Comparison of ENCODE assay signal across 20 cellular contexts in genomic region chr14:20688167-20688839, GRCh38. TPM values are rescaled to one million over a fixed set of nuclear protein-coding genes. Genes with fewer than 3 reads are reported as not detected.
A peak's percentile ranks its signal among the peaks of the same experiment; 100 is the strongest.
DNase-seq lines count a peak whose midpoint lies in the region; ATAC-seq, FAIRE-seq and TF ChIP-seq lines count a peak whose summit lies in the region.
"Had no signal": no experiment of that assay in that cellular context is flagged by ENCODE, and none has a peak within 500 bp of the region (broad histone marks: within the 10 kb centered on the region; RNA-seq: fewer than 3 reads in every experiment).

ANG (plus strand) TSS chr14:20688764; CDS start chr14:20693565, 4,801 bp downstream.

- H3K9me3 Mint-ChIP-seq in IgD-negative memory B cell, result no peaks in the 10 kb centered on the region
- H3K9me3 Mint-ChIP-seq: activated B cell treated with CpG ODN at 0.5 μM for 24 hours; activated CD8-positive, alpha-beta T cell treated with anti-CD3 and anti-CD28 coated beads for 36 hours; nephron; T-helper 2 cell treated with Interferon-gamma antibody and Interleukin-4, amounts not matched to agents 5 μg/mL and 100 μg/mL, for 36 hours had no signal

- in situ Hi-C loops in transverse colon (cut with MboI; ENCODE audit: low pct_ligation_motif_present in 1 of 4, low pct_unique_long_range_greater_than_20kb in 1 of 4, low sequenced_read_pairs in 3 of 4), result loop anchor here in 3 of 4 donors (5.0 to 25.0 kb wide), 7 partner anchors 74 to 364 kb away; partner anchors contain the start of genes CCNB1IP1 (in 2 of the 3), APEX1 (in 1 of the 3), METTL17 (in 1 of the 3) and OSGEP (in 1 of the 3)

- H3K4me1 ChIP-seq in transverse colon, result peaks cover 6 to 54% (median 34%) of the 10 kb centered on the region in 4 donors
- H3K4me1 ChIP-seq: gastrocnemius medialis had no signal

- no peaks in the 10 kb centered on the region for H3K27me3 ChIP-seq in transverse colon
- H3K27me3 ChIP-seq: cardiac muscle cell, gastrocnemius medialis had no signal

- FAIRE-seq in RCC 7860 (lab: Jason Lieb, UNC), result no peak

- H3K9me3 ChIP-seq in transverse colon, result no peaks in the 10 kb centered on the region
- H3K9me3 ChIP-seq: gastrocnemius medialis had no signal

- H3K27ac ChIP-seq in transverse colon, result peak within 1 kb of the TSS; percentile 99 to 100 (median 100)
- H3K27ac ChIP-seq: cardiac muscle cell, gastrocnemius medialis had no signal

- H3K4me1 Mint-ChIP-seq in IgD-negative memory B cell, result peaks cover 12 to 17% (median 16%) of the 10 kb centered on the region in 3 donors
- H3K4me1 Mint-ChIP-seq: nephron had no signal

- no peaks in the 10 kb centered on the region for H3K27me3 Mint-ChIP-seq in IgD-negative memory B cell
- H3K27me3 Mint-ChIP-seq: activated B cell treated with CpG ODN at 0.5 μM for 24 hours had no signal

- TF ChIP-seq CTCF in omental fat pad (IDR thresholded peaks at IDR 0.05) (no peak), transverse colon (IDR thresholded peaks at IDR 0.05) (no peak)

- H3K4me3 Mint-ChIP-seq in IgD-negative memory B cell, result peak within 1 kb of the TSS in 1 of 4 donors; percentile 30
- H3K4me3 Mint-ChIP-seq: activated B cell treated with CpG ODN at 0.5 μM for 24 hours; activated CD8-positive, alpha-beta T cell treated with anti-CD3 and anti-CD28 coated beads for 36 hours; T-helper 2 cell treated with Interferon-gamma antibody and Interleukin-4, amounts not matched to agents 5 μg/mL and 100 μg/mL, for 36 hours had no signal

- intact Hi-C loops in left colon (cut with DNase I, micrococcal nuclease) (loop anchor here (10.0 kb wide), 2 partner anchors 74 to 274 kb away; partner anchors contain the start of gene TEP1 (in 2 of the 2)), transverse colon (cut with DNase I; ENCODE audit: low total_unique reads) (loop anchor here (2.0 kb wide), 1 partner anchor 24 kb away; no protein-coding TSS in a partner anchor)

- H3K36me3 Mint-ChIP-seq in IgD-negative memory B cell, result no peaks in the 10 kb centered on the region

- no peaks in the 10 kb centered on the region for H3K36me3 ChIP-seq in transverse colon
- H3K36me3 ChIP-seq: cardiac muscle cell, gastrocnemius medialis had no signal

- peak within 1 kb of the TSS; percentile 18 to 56 (median 36) for H3K27ac Mint-ChIP-seq in IgD-negative memory B cell
- H3K27ac Mint-ChIP-seq: activated B cell treated with CpG ODN at 0.5 μM for 24 hours; activated CD8-positive, alpha-beta T cell treated with anti-CD3 and anti-CD28 coated beads for 36 hours; nephron; T-helper 2 cell treated with Interferon-gamma antibody and Interleukin-4, amounts not matched to agents 5 μg/mL and 100 μg/mL, for 36 hours had no signal

- DNase-seq in left colon (no peak), omental fat pad (ENCODE audit: low spot score) (no peak), transverse colon (no peak), RCC 7860 (ENCODE audit: low spot score) (no peak), activated gamma-delta T cell (lab: John Stamatoyannopoulos, UW) (no peak), iPS-NIHi11 (ENCODE audit: low spot score) (no peak)
- DNase-seq: activated B cell treated with CpG ODN at 0.5 μM for 24 hours; activated CD8-positive, alpha-beta T cell treated with anti-CD3 and anti-CD28 coated beads for 36 hours; erythroblast; gastrocnemius medialis; left ventricle myocardium superior; NCI-H1092; NCI-H748 treated with DMSO at 0.1 percent for 48 hours; OCI-M1; stimulated activated naive CD4-positive, alpha-beta T cell treated with Interleukin-2 at 50 U/mL for 16 hours had no signal

- no peak for TF ChIP-seq POLR2A in transverse colon (IDR thresholded peaks at IDR 0.05)

- no peak for TF ChIP-seq EP300 in transverse colon (IDR thresholded peaks at IDR 0.05; ENCODE audit: low read depth)

- no peak within 1 kb of the TSS for H3K4me3 ChIP-seq in transverse colon
- H3K4me3 ChIP-seq: cardiac muscle cell, gastrocnemius medialis had no signal

- WGBS in transverse colon (ENCODE audit: low coverage in 1 of 2), 2 donors, result 54 to 60% methylated on average over 7 of the region's 7 CpGs

- no peak for ATAC-seq in left colon
- ATAC-seq in omental fat pad (ENCODE audit: low FRiP score), result no peak
- no peak for ATAC-seq in HG02610 (IDR thresholded peaks at IDR 0.05; ENCODE audit: unreplicated experiment)
- ATAC-seq: activated CD8-positive, alpha-beta T cell treated with anti-CD3 and anti-CD28 coated beads for 36 hours; gastrocnemius medialis; left ventricle myocardium superior had no signal

RNA-seq across cellular contexts. Expression of gene ANG, which starts in this region (rescaled TPM):
- 9.9 TPM for polyA plus RNA-seq in IgD-negative memory B cell
- 10 to 100 TPM; 49.2 to 50.4 TPM for total RNA-seq in left colon
- 100 to 1,000 TPM in 1 of 4 donors, 10 to 100 TPM in 3; 24.4 to 114 (median 45.6) TPM for total RNA-seq in omental fat pad
- 10 to 100 TPM; 10.5 to 37.1 (median 25.7) TPM for total RNA-seq in transverse colon
- total RNA-seq: activated B cell treated with CpG ODN at 0.5 μM for 24 hours had no signal
